ENCODE assay signal across 1 cellular context in genomic region chr14:54435500-54435981, GRCh38.
TF ChIP-seq lines count a peak whose summit lies in the region.

No MANE protein-coding gene starts in this region.

TF ChIP-seq in GM23338, 12 proteins besides CTCF, POLR2A, EP300 and RAD21 (continued from another document):
- no peak for TF ChIP-seq ZNF462 (CRISPR knock-in tag; IDR thresholded peaks at IDR 0.05)
- TF ChIP-seq, protein P1, sequence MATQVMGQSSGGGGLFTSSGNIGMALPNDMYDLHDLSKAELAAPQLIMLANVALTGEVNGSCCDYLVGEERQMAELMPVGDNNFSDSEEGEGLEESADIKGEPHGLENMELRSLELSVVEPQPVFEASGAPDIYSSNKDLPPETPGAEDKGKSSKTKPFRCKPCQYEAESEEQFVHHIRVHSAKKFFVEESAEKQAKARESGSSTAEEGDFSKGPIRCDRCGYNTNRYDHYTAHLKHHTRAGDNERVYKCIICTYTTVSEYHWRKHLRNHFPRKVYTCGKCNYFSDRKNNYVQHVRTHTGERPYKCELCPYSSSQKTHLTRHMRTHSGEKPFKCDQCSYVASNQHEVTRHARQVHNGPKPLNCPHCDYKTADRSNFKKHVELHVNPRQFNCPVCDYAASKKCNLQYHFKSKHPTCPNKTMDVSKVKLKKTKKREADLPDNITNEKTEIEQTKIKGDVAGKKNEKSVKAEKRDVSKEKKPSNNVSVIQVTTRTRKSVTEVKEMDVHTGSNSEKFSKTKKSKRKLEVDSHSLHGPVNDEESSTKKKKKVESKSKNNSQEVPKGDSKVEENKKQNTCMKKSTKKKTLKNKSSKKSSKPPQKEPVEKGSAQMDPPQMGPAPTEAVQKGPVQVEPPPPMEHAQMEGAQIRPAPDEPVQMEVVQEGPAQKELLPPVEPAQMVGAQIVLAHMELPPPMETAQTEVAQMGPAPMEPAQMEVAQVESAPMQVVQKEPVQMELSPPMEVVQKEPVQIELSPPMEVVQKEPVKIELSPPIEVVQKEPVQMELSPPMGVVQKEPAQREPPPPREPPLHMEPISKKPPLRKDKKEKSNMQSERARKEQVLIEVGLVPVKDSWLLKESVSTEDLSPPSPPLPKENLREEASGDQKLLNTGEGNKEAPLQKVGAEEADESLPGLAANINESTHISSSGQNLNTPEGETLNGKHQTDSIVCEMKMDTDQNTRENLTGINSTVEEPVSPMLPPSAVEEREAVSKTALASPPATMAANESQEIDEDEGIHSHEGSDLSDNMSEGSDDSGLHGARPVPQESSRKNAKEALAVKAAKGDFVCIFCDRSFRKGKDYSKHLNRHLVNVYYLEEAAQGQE (IDR thresholded peaks at IDR 0.05; ENCODE audit: unreplicated experiment) = no peak
- TF ChIP-seq ETS1 (IDR thresholded peaks at IDR 0.05) = no peak
- TF ChIP-seq EZH2 (IDR thresholded peaks at IDR 0.05; ENCODE audit: low read depth, unreplicated experiment) = no peak
- TF ChIP-seq EZH2phosphoT487 (IDR thresholded peaks at IDR 0.05; ENCODE audit: unreplicated experiment) = no peak
- no peak for TF ChIP-seq POLR2AphosphoS5 (IDR thresholded peaks at IDR 0.05; ENCODE audit: low read depth)
- no peak for TF ChIP-seq ZNF114 (CRISPR knock-in tag; IDR thresholded peaks at IDR 0.05)
- TF ChIP-seq CREB1 (CRISPR knock-in tag; IDR thresholded peaks at IDR 0.05; ENCODE audit: low read depth) = no peak
- TF ChIP-seq JUNB (IDR thresholded peaks at IDR 0.05; ENCODE audit: unreplicated experiment) = no peak
- TF ChIP-seq STAT1 (IDR thresholded peaks at IDR 0.05; ENCODE audit: unreplicated experiment) = no peak
